In genomic region chr2:2657121-2657962, GRCh38 we compare ENCODE assay signal across 18 cellular contexts.
"Had no signal": no experiment of that assay in that cellular context is flagged by ENCODE, and none has a peak within 500 bp of the region (broad histone marks: within the 10 kb centered on the region; RNA-seq: fewer than 3 reads in every experiment).

No MANE protein-coding gene starts in this region.

- H3K4me3 ChIP-seq: cardiac muscle cell, esophagus muscularis mucosa, prostate gland, right atrium auricular region, testis, upper lobe of left lung had no signal

- H3K9me3 ChIP-seq: esophagus muscularis mucosa, prostate gland, right atrium auricular region, testis, upper lobe of left lung had no signal

- H3K27me3 ChIP-seq: cardiac muscle cell, esophagus muscularis mucosa, right atrium auricular region, testis, upper lobe of left lung had no signal

- H3K4me3 Mint-ChIP-seq: activated T-helper 1 cell treated with anti-CD3 and anti-CD28 coated beads, Interleukin-12 subunit alpha, Interleukin-12 subunit beta, Interleukin-2, Interleukin-4 antibody, amounts not matched to agents 30 ng/mL and 10 ng/mL and 1 ng/mL, durations not matched to agents 14 hours and 24 hours and 36 hours; dendritic cell treated with granulocyte-macrophage colony-stimulating factor and Interleukin-4, amounts not matched to agents 40 ng/mL and 50 ng/mL, for 4 days; immature natural killer cell had no signal

- DNase-seq: activated CD4-positive, alpha-beta T cell treated with anti-CD3 and anti-CD28 coated beads for 1 hour; activated naive CD4-positive, alpha-beta T cell; activated T-cell treated with anti-CD3 and anti-CD28 coated beads for 4 hours; effector memory CD4-positive, alpha-beta T cell; immature natural killer cell; mesenchymal stem cell; small intestine; stimulated activated CD4-positive, alpha-beta T cell treated with anti-CD3 and anti-CD28 coated beads, Interleukin-4, amount 100 ng/mL, for 1 hour; T-helper 2 cell; testis; upper lobe of left lung; WERI-Rb-1 had no signal

- H3K36me3 Mint-ChIP-seq: immature natural killer cell had no signal

- H3K27ac Mint-ChIP-seq: activated T-helper 1 cell treated with anti-CD3 and anti-CD28 coated beads, Interleukin-12 subunit alpha, Interleukin-12 subunit beta, Interleukin-2, Interleukin-4 antibody, amounts not matched to agents 30 ng/mL and 10 ng/mL and 1 ng/mL, durations not matched to agents 14 hours and 24 hours and 36 hours; dendritic cell treated with granulocyte-macrophage colony-stimulating factor and Interleukin-4, amounts not matched to agents 40 ng/mL and 50 ng/mL, for 4 days; immature natural killer cell had no signal

- H3K36me3 ChIP-seq: cardiac muscle cell, esophagus muscularis mucosa, prostate gland, right atrium auricular region, upper lobe of left lung, WERI-Rb-1 had no signal

- H3K4me1 Mint-ChIP-seq: immature natural killer cell had no signal
